ENCODE assay signal across 8 cellular contexts in the genomic region with DNA sequence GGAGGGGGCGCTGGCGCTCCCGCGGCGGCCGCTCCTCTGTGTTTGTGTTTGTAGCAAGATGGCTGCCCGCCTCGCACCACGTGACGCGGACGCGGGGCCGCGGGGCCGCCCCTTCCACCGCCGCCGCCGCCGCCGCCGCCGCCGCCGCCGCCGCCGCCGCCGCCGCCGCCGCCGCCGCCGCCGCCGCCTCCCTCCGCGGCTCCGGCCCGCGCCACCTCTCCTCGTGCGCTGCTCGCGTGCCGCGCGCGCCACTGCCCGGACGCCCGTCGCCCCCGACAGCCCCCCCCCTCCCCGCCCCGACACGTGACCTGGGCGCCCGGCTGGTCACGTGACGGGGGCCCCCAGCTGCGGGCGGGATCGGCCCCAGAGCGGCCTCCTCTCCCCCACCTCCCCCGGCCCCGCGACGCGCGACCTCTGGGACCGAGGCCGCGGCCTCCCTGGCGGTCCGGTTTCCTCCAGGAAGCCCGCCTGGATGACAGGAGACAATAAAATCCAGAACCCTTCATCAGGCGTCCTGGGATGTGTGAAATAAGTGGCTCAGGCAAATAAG. TPM values are rescaled to one million over a fixed set of nuclear protein-coding genes. Genes with fewer than 3 reads are reported as not detected.
DNase-seq lines count a peak whose midpoint lies in the region; TF ChIP-seq lines count a peak whose summit lies in the region.

Gene GIGYF1, minus strand, starts transcription at position 55 of the 550 bp plus-strand sequence. CDS start 6,012 bp downstream, outside the sequence.

- no peaks in the 10 kb centered on the region for H3K9me3 Mint-ChIP-seq in nephron

- CTCF ChIA-PET in A673 (lab: Charles Lee) = interaction anchor here (0.7 to 3.3 kb wide), 2 partner anchors 11 to 18 kb away, joined by 3 to 9 read pairs; partner anchors contain the start of gene POP7

- TF ChIP-seq CTCF in A673 (conservative IDR thresholded peaks at IDR 0.05; ENCODE audit: low read depth, low read length) = no peak
- no peak for TF ChIP-seq CTCF in HL-60 (IDR thresholded peaks at IDR 0.05; ENCODE audit: insufficient read depth, low read length)
- TF ChIP-seq CTCF in fibroblast of the aortic adventitia (IDR thresholded peaks at IDR 0.05; ENCODE audit: insufficient read depth, low read length) = no peak
- TF ChIP-seq CTCF in nephron (IDR thresholded peaks at IDR 0.05; ENCODE audit: unreplicated experiment in 3 of 3) = no peak
- TF ChIP-seq CTCF in suprapubic skin (IDR thresholded peaks at IDR 0.05) = no peak

- intact Hi-C loops in A673 (cut with micrococcal nuclease; ENCODE audit: unreplicated experiment) = loop anchor here (5.0 kb wide), 2 partner anchors 92 to 132 kb away; partner anchors contain the start of gene PCOLCE

- peak within 1 kb of the TSS; percentile 91 to 98 (median 97) for H3K27ac Mint-ChIP-seq in nephron

- H3K27me3 ChIP-seq in A673 (replicated peaks; ENCODE audit: insufficient read depth, low read depth, low read length, poor library complexity) = peaks cover 3% of the 10 kb centered on the region
- peaks cover 5% of the 10 kb centered on the region for H3K27me3 ChIP-seq in HL-60 (ENCODE audit: insufficient read depth, poor library complexity, severe bottlenecking)
- no peaks in the 10 kb centered on the region for H3K27me3 ChIP-seq in suprapubic skin

- TF ChIP-seq EP300 in suprapubic skin (IDR thresholded peaks at IDR 0.05) = no peak

- H3K4me1 Mint-ChIP-seq in nephron = peaks cover 26% of the 10 kb centered on the region

- POLR2A ChIA-PET in A673 (lab: Charles Lee; ENCODE audit: low non-redundant PET) = no interaction called here

- H3K27ac ChIP-seq in A673 (ENCODE audit: low read depth, low read length, poor library complexity, severe bottlenecking) (peak within 1 kb of the TSS; percentile 88), HL-60 (replicated peaks) (peak within 1 kb of the TSS; percentile 67), suprapubic skin (peak within 1 kb of the TSS; percentile 91)

- H3K4me3 ChIP-seq in A673 (ENCODE audit: low read depth, low read length, poor library complexity, severe bottlenecking) = peak within 1 kb of the TSS; percentile 98
- peak within 1 kb of the TSS; percentile 65 for H3K4me3 ChIP-seq in HL-60 (replicated peaks; ENCODE audit: insufficient read depth, low read length)
- H3K4me3 ChIP-seq in fibroblast of the aortic adventitia (ENCODE audit: low read depth, low read length) = peak within 1 kb of the TSS; percentile 83
- peak within 1 kb of the TSS; percentile 96 for H3K4me3 ChIP-seq in suprapubic skin

- whole genome bisulfite sequencing in suprapubic skin = 3% methylated on average over 10 of the region's 81 CpGs

- H3K27me3 Mint-ChIP-seq in nephron (ENCODE audit: low read depth) = peaks cover 6% of the 10 kb centered on the region

- BruUV-seq in A673 (replicated peaks; lab: Mats Ljungman, UMichigan) = no TSS peak

- TF ChIP-seq POLR2A in GM18526 (IDR thresholded peaks at IDR 0.05; ENCODE audit: extremely low read depth, insufficient read length) (peak; percentile 15), suprapubic skin (IDR thresholded peaks at IDR 0.05) (no peak)

- no peaks in the 10 kb centered on the region for H3K9me3 ChIP-seq in A673 (ENCODE audit: low read depth, low read length, poor library complexity, severe bottlenecking)
- H3K9me3 ChIP-seq in suprapubic skin = no peaks in the 10 kb centered on the region

- H3K4me1 ChIP-seq in A673 (ENCODE audit: insufficient read depth, low read length, poor library complexity, severe bottlenecking) (peaks cover 15% of the 10 kb centered on the region), suprapubic skin (peaks cover 39% of the 10 kb centered on the region)

- H3K36me3 Mint-ChIP-seq in nephron (ENCODE audit: low read depth) = peaks cover 4% of the 10 kb centered on the region

- peaks cover 11% of the 10 kb centered on the region for H3K36me3 ChIP-seq in A673 (ENCODE audit: insufficient read depth, low read length, poor library complexity, severe bottlenecking)
- peaks cover 2% of the 10 kb centered on the region for H3K36me3 ChIP-seq in suprapubic skin

- peak; percentile 76 for DNase-seq in A673 (ENCODE audit: low spot score)
- DNase-seq in HL-60 (ENCODE audit: low read depth in 1 of 2, low spot score in 1 of 2) = peak; percentile 63 to 75
- DNase-seq in RPMI8226 = peak; percentile 82
- peak; percentile 68 for DNase-seq in activated gamma-delta T cell (lab: John Stamatoyannopoulos, UW)
- peak; percentile 56 for DNase-seq in fibroblast of the aortic adventitia (ENCODE audit: low read depth)
- peak in 1 of 2 donors; percentile 86 for DNase-seq in suprapubic skin (ENCODE audit: low spot score in 2 of 2)

- H3K4me3 Mint-ChIP-seq in nephron = peak within 1 kb of the TSS; percentile 96 to 99 (median 97)

RNA-seq across cellular contexts. Expression of gene GIGYF1, which starts in this region (rescaled TPM):
- total RNA-seq in A673 (2021) (47.4 and 51.9 TPM in 2 replicates), fibroblast of the aortic adventitia (ENCODE audit: low replicate concordance) (20.7 and 39.1 TPM in 2 replicates), suprapubic skin (10 to 100 TPM; 29.0 to 91.6 (median 40.7) TPM)
